29 cellular contexts compared by ENCODE assay signal in genomic region chr20:5834436-5835005, GRCh38.
DNase-seq lines count a peak whose midpoint lies in the region; ATAC-seq and TF ChIP-seq lines count a peak whose summit lies in the region.
"Had no signal": no experiment of that assay in that cellular context is flagged by ENCODE, and none has a peak within 500 bp of the region (broad histone marks: within the 10 kb centered on the region; RNA-seq: fewer than 3 reads in every experiment).

No MANE protein-coding gene starts in this region.

- BruUV-seq in A673 (replicated peaks; lab: Mats Ljungman, UMichigan): no TSS peak

- no peak overlapping the region for H3K4me3 Mint-ChIP-seq in CD8-positive, alpha-beta memory T cell
- H3K4me3 Mint-ChIP-seq in naive thymus-derived CD4-positive, alpha-beta T cell: no peak overlapping the region
- H3K4me3 Mint-ChIP-seq: activated CD8-positive, alpha-beta memory T cell treated with anti-CD3 and anti-CD28 coated beads, Interleukin-2, amount 10 ng/mL, durations not matched to agents 7 days and 5 days; activated naive CD4-positive, alpha-beta T cell treated with anti-CD3 and anti-CD28 coated beads for 36 hours; B cell; nephron progenitor cell; WTC11 had no signal

- H3K36me3 ChIP-seq in CD8-positive, alpha-beta memory T cell (ENCODE audit: insufficient read depth, low read length): no peaks in the 10 kb centered on the region
- H3K36me3 ChIP-seq in naive thymus-derived CD4-positive, alpha-beta T cell (ENCODE audit: control insufficient read depth in 2 of 3, insufficient read depth in 3 of 3, low read length in 3 of 3): no peaks in the 10 kb centered on the region
- no peaks in the 10 kb centered on the region for H3K36me3 ChIP-seq in A673 (ENCODE audit: insufficient read depth, low read length, poor library complexity, severe bottlenecking)
- H3K36me3 ChIP-seq: ascending aorta, cardiac muscle cell, MG63, ovary, transverse colon had no signal

- peaks cover 31 to 61% (median 46%) of the 10 kb centered on the region in 3 donors for H3K4me1 Mint-ChIP-seq in CD8-positive, alpha-beta memory T cell
- H3K4me1 Mint-ChIP-seq in naive thymus-derived CD4-positive, alpha-beta T cell: peaks cover 19 to 55% (median 36%) of the 10 kb centered on the region in 7 donors
- H3K4me1 Mint-ChIP-seq: WTC11 had no signal

- intact Hi-C loops in naive thymus-derived CD4-positive, alpha-beta T cell (cut with micrococcal nuclease): loop anchor here in 1 of 2 donors (1.0 to 10.0 kb wide), 3 partner anchors 30 to 710 kb away; partner anchors contain the start of gene CDS2
- intact Hi-C loops in A673 (cut with micrococcal nuclease; ENCODE audit: unreplicated experiment) (no loop called here), head of caudate nucleus (cut with DNase I) (no loop called here)

- ATAC-seq in naive thymus-derived CD4-positive, alpha-beta T cell: no peak
- ATAC-seq: activated CD8-positive, alpha-beta memory T cell treated with anti-CD3 and anti-CD28 coated beads, Interleukin-2, amount 10 ng/mL, durations not matched to agents 7 days and 5 days; WTC11 had no signal

- H3K36me3 Mint-ChIP-seq in CD8-positive, alpha-beta memory T cell: peaks cover 12 to 21% (median 14%) of the 10 kb centered on the region in 3 donors
- peaks cover 0 to 31% (median 21%) of the 10 kb centered on the region in 5 donors for H3K36me3 Mint-ChIP-seq in naive thymus-derived CD4-positive, alpha-beta T cell
- H3K36me3 Mint-ChIP-seq: WTC11 had no signal

- TF ChIP-seq CTCF in A673 (conservative IDR thresholded peaks at IDR 0.05; ENCODE audit: low read depth, low read length): no peak

- H3K27me3 ChIP-seq in CD8-positive, alpha-beta memory T cell (ENCODE audit: insufficient read depth, low read length, poor library complexity, severe bottlenecking): no peaks in the 10 kb centered on the region
- H3K27me3 ChIP-seq in naive thymus-derived CD4-positive, alpha-beta T cell (ENCODE audit: control insufficient read depth in 2 of 2, insufficient read depth in 2 of 2, low read length in 2 of 2): no peaks in the 10 kb centered on the region
- H3K27me3 ChIP-seq in A673 (replicated peaks; ENCODE audit: insufficient read depth, low read depth, low read length, poor library complexity): no peaks in the 10 kb centered on the region
- H3K27me3 ChIP-seq: ascending aorta, cardiac muscle cell, MG63, ovary, transverse colon had no signal

- H3K9me3 ChIP-seq in CD8-positive, alpha-beta memory T cell (ENCODE audit: low read length): no peaks in the 10 kb centered on the region
- H3K9me3 ChIP-seq in naive thymus-derived CD4-positive, alpha-beta T cell (ENCODE audit: control insufficient read depth in 2 of 3, low read length in 3 of 3): no peaks in the 10 kb centered on the region
- no peaks in the 10 kb centered on the region for H3K9me3 ChIP-seq in A673 (ENCODE audit: low read depth, low read length, poor library complexity, severe bottlenecking)
- H3K9me3 ChIP-seq: ascending aorta, Caco-2, MG63, ovary, transverse colon had no signal

- no peak overlapping the region for H3K4me3 ChIP-seq in CD8-positive, alpha-beta memory T cell (ENCODE audit: low read length)
- H3K4me3 ChIP-seq in naive thymus-derived CD4-positive, alpha-beta T cell (ENCODE audit: low read length): no peak overlapping the region
- no peak overlapping the region for H3K4me3 ChIP-seq in A673 (ENCODE audit: low read depth, low read length, poor library complexity, severe bottlenecking)
- H3K4me3 ChIP-seq: ascending aorta, cardiac muscle cell, MG63, ovary, smooth muscle cell, transverse colon had no signal

- CTCF ChIA-PET in CD8-positive, alpha-beta memory T cell (lab: Charles Lee): interaction anchor here (1.4 kb wide), 1 partner anchor 14 kb away, joined by 3 read pairs; no protein-coding TSS in a partner anchor
- CTCF ChIA-PET in naive thymus-derived CD4-positive, alpha-beta T cell (lab: Charles Lee): interaction anchor here (1.2 kb wide), 1 partner anchor 31 kb away, joined by 4 read pairs; no protein-coding TSS in a partner anchor
- CTCF ChIA-PET in A673 (lab: Charles Lee): no interaction called here

- peak; percentile 18 for DNase-seq in SIG-M5 treated with dmso at 0.1 percent for 504 hours (lab: John Stamatoyannopoulos, UW; ENCODE audit: unreplicated experiment)
- no peak for DNase-seq in SIG-M5 (lab: John Stamatoyannopoulos, UW)
- DNase-seq in CD8-positive, alpha-beta memory T cell: no peak
- peak; percentile 84 for DNase-seq in amniotic epithelial cell (ENCODE audit: low read depth)
- DNase-seq in naive thymus-derived CD4-positive, alpha-beta T cell: no peak
- DNase-seq in A673 (ENCODE audit: low spot score): no peak
- no peak for DNase-seq in SHP77 treated with DMSO at 0.1 percent for 48 hours (lab: John Stamatoyannopoulos, UW)
- DNase-seq in head of caudate nucleus: no peak
- DNase-seq: activated CD4-positive, alpha-beta T cell treated with anti-CD3 and anti-CD28 coated beads, Interleukin-2, amount 50 U/mL, for 1 hour; activated CD8-positive, alpha-beta memory T cell treated with anti-CD3 and anti-CD28 coated beads, Interleukin-2, amount 10 ng/mL, durations not matched to agents 7 days and 5 days; activated naive CD4-positive, alpha-beta T cell treated with anti-CD3 and anti-CD28 coated beads for 36 hours; Caco-2; dermis blood vessel endothelial cell; KG1; MG63; midbrain; NCI-H1436 treated with DMSO at 0.1 percent for 48 hours; nephron progenitor cell; PC-3; retina; stimulated activated CD4-positive, alpha-beta T cell treated with anti-CD3 and anti-CD28 coated beads, Interleukin-1b, Interleukin-23, amount 100 ng/mL, for 48 hours; T1000; transverse colon had no signal

- peaks cover 25% of the 10 kb centered on the region for H3K4me1 ChIP-seq in CD8-positive, alpha-beta memory T cell (ENCODE audit: insufficient read depth, low read length)
- peaks cover 15 to 17% of the 10 kb centered on the region in 2 donors for H3K4me1 ChIP-seq in naive thymus-derived CD4-positive, alpha-beta T cell (ENCODE audit: control insufficient read depth in 2 of 2, insufficient read depth in 2 of 2, low read length in 2 of 2)
- no peaks in the 10 kb centered on the region for H3K4me1 ChIP-seq in A673 (ENCODE audit: insufficient read depth, low read length, poor library complexity, severe bottlenecking)
- H3K4me1 ChIP-seq: Caco-2 had no signal

- POLR2A ChIA-PET in CD8-positive, alpha-beta memory T cell (lab: Charles Lee): no interaction called here
- POLR2A ChIA-PET in naive thymus-derived CD4-positive, alpha-beta T cell (lab: Charles Lee): interaction anchor here (1.1 to 2.0 kb wide), 3 partner anchors 8 to 26 kb away, joined by 4 to 5 read pairs (median 4); no protein-coding TSS in a partner anchor
- POLR2A ChIA-PET in A673 (lab: Charles Lee; ENCODE audit: low non-redundant PET): no interaction called here

- H3K9me3 Mint-ChIP-seq in CD8-positive, alpha-beta memory T cell: peaks cover 1 to 8% (median 3%) of the 10 kb centered on the region in 5 donors
- peaks cover 0 to 25% (median 3%) of the 10 kb centered on the region in 11 donors for H3K9me3 Mint-ChIP-seq in naive thymus-derived CD4-positive, alpha-beta T cell
- H3K9me3 Mint-ChIP-seq: nephron progenitor cell had no signal

- peaks cover 0 to 1% of the 10 kb centered on the region in 2 donors for H3K27me3 Mint-ChIP-seq in CD8-positive, alpha-beta memory T cell
- H3K27me3 Mint-ChIP-seq in naive thymus-derived CD4-positive, alpha-beta T cell: no peaks in the 10 kb centered on the region
- H3K27me3 Mint-ChIP-seq: activated CD8-positive, alpha-beta memory T cell treated with anti-CD3 and anti-CD28 coated beads, Interleukin-2, amount 10 ng/mL, durations not matched to agents 7 days and 5 days; B cell had no signal

- peak overlapping the region; percentile 89 to 99 (median 98) for H3K27ac Mint-ChIP-seq in CD8-positive, alpha-beta memory T cell
- H3K27ac Mint-ChIP-seq in naive thymus-derived CD4-positive, alpha-beta T cell: peak overlapping the region in 8 of 9 donors; percentile 94 to 99 (median 96)
- H3K27ac Mint-ChIP-seq: activated CD8-positive, alpha-beta memory T cell treated with anti-CD3 and anti-CD28 coated beads, Interleukin-2, amount 10 ng/mL, durations not matched to agents 7 days and 5 days; B cell; WTC11 had no signal

- H3K27ac ChIP-seq in CD8-positive, alpha-beta memory T cell (ENCODE audit: low read depth, low read length): peak overlapping the region; percentile 75
- peak overlapping the region; percentile 77 for H3K27ac ChIP-seq in naive thymus-derived CD4-positive, alpha-beta T cell (ENCODE audit: low read depth, low read length)
- no peak overlapping the region for H3K27ac ChIP-seq in A673 (ENCODE audit: low read depth, low read length, poor library complexity, severe bottlenecking)
- H3K27ac ChIP-seq: ascending aorta, cardiac muscle cell had no signal

Comparison
In these comparisons a context has a peak if more than half of its experiments do, and no peak if none do; other contexts are left out.
1. DNase-seq: peak in SIG-M5 treated with dmso at 0.1 percent for 504 hours (single experiment) and amniotic epithelial cell (single experiment); none in SIG-M5 (single experiment), CD8-positive, alpha-beta memory T cell (0 of 5), naive thymus-derived CD4-positive, alpha-beta T cell (0 of 9), A673 (single experiment), SHP77 treated with DMSO at 0.1 percent for 48 hours (single experiment) and head of caudate nucleus (0 of 42).